In genomic region chr10:48983648-48984359, GRCh38 we compare ENCODE assay signal across 14 cellular contexts. TPM values are rescaled to one million over a fixed set of nuclear protein-coding genes. Genes with fewer than 3 reads are reported as not detected.
DNase-seq lines count a peak whose midpoint lies in the region; ATAC-seq and TF ChIP-seq lines count a peak whose summit lies in the region.
"Had no signal": no experiment of that assay in that cellular context is flagged by ENCODE, and none has a peak within 500 bp of the region (broad histone marks: within the 10 kb centered on the region; RNA-seq: fewer than 3 reads in every experiment).

No MANE protein-coding gene starts in this region.

- peak; percentile 27; the same call in 1 of the 2 replicates for TF ChIP-seq CTCF in HFFc6 (IDR thresholded peaks at IDR 0.05)
- TF ChIP-seq CTCF in endothelial cell (IDR thresholded peaks at IDR 0.05; ENCODE audit: unreplicated experiment), result no peak

- H3K4me1 Mint-ChIP-seq in HFFc6 (ENCODE audit: low read depth) (no peaks in the 10 kb centered on the region), memory B cell (peaks cover 3% of the 10 kb centered on the region), endothelial cell (ENCODE audit: unreplicated experiment) (peaks cover 9% of the 10 kb centered on the region)

- no peak for ATAC-seq in memory B cell (ENCODE audit: low read depth)
- no peak for ATAC-seq in left lobe of liver
- no peak for ATAC-seq in HG02763 (IDR thresholded peaks at IDR 0.05; ENCODE audit: unreplicated experiment)

- DNase-seq in HFFc6, result no peak
- peak; percentile 22 for DNase-seq in RPMI8226
- no peak for DNase-seq in memory B cell (ENCODE audit: low spot score in 2 of 2)
- DNase-seq in left lobe of liver (ENCODE audit: low spot score), result no peak
- DNase-seq in endothelial cell (ENCODE audit: low spot score), result no peak
- DNase-seq in stimulated activated CD4-positive, alpha-beta T cell treated with anti-CD3 and anti-CD28 coated beads, Interleukin-1b, Interleukin-23, amount 100 ng/mL, for 48 hours, result no peak
- DNase-seq: DMS153, NCI-H1436, NCI-H2081, NCI-H510A treated with DMSO at 0.1 percent for 48 hours had no signal

- no peak overlapping the region for H3K4me3 Mint-ChIP-seq in HFFc6
- no peak overlapping the region for H3K4me3 Mint-ChIP-seq in memory B cell
- no peak overlapping the region for H3K4me3 Mint-ChIP-seq in endothelial cell (ENCODE audit: unreplicated experiment)

- H3K9me3 Mint-ChIP-seq in HFFc6 (no peaks in the 10 kb centered on the region), memory B cell (no peaks in the 10 kb centered on the region), endothelial cell (ENCODE audit: unreplicated experiment) (no peaks in the 10 kb centered on the region)

- H3K27ac Mint-ChIP-seq in HFFc6, result no peak overlapping the region
- peak overlapping the region; percentile 59 for H3K27ac Mint-ChIP-seq in memory B cell
- H3K27ac Mint-ChIP-seq in endothelial cell (ENCODE audit: unreplicated experiment), result no peak overlapping the region

- no peaks in the 10 kb centered on the region for H3K36me3 Mint-ChIP-seq in HFFc6 (ENCODE audit: low read depth)
- peaks cover 31% of the 10 kb centered on the region for H3K36me3 Mint-ChIP-seq in memory B cell
- no peaks in the 10 kb centered on the region for H3K36me3 Mint-ChIP-seq in endothelial cell (ENCODE audit: low read depth, unreplicated experiment)

- H3K27me3 Mint-ChIP-seq in HFFc6 (ENCODE audit: insufficient read depth) (peaks cover 33% of the 10 kb centered on the region), memory B cell (no peaks in the 10 kb centered on the region), endothelial cell (ENCODE audit: unreplicated experiment) (peaks cover 5% of the 10 kb centered on the region)

RNA-seq across cellular contexts. Expression of gene LRRC18, which starts 44.2 kb away (rescaled TPM):
- not detected for total RNA-seq in HFFc6 (2021; fragmentation: NEBNext Ultra II Directional; extraction: Animal tissue kit (Norgen Biotek cat#: 25700))
- total RNA-seq in left lobe of liver (not detected), endothelial cell (ENCODE audit: unreplicated experiment) (not detected)
- total RNA-seq: H1, LHCN-M2, SK-MEL-5 had no signal
